27 cellular contexts compared by ENCODE assay signal in the genomic region with DNA sequence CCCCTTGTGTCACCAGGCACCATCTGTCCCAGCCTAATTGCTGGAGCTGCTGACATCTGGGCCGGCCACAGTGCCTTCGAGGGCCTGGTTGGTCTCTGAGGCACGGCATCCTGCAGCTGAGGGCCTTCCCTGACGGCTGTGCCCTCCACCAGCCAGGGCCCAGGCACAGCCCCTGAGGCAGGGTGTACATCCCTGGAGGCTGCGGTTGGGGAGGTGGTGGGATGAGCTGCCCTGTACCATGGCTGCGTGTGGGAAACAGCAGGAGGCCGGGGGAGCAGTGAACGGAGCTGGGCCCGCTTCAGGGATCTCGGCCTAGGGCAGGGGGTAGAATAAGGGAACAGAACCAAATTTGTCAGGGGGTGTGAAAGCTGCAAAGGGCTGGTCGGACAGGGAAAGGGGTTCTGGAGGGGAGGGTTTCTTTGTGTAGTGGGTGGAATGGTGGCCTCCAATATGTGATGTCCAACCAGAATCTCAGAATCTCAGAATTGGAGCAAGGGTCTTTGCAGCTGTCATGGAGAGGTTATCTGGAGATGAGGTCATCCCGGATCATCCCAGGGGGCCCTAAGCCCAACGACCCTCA.
"Had no signal": no experiment of that assay in that cellular context is flagged by ENCODE, and none has a peak within 500 bp of the region (broad histone marks: within the 10 kb centered on the region; RNA-seq: fewer than 3 reads in every experiment).

No MANE protein-coding gene starts in this region.

- H3K27ac ChIP-seq: adrenal gland, body of pancreas, colonic mucosa, parathyroid adenoma, psoas muscle, right atrium auricular region, transverse colon, uterus had no signal

- DNase-seq: activated CD4-positive, alpha-beta memory T cell treated with anti-CD3 and anti-CD28 coated beads for 36 hours; activated CD4-positive, alpha-beta T cell treated with anti-CD3 and anti-CD28 coated beads, Interleukin-2, amount 10 ng/mL, durations not matched to agents 24 days and 14 days; activated CD4-positive, CD25-positive, alpha-beta regulatory T cell treated with anti-CD3 and anti-CD28 coated beads, Interleukin-2, amount 50 U/mL, for 72 hours; activated CD8-positive, alpha-beta memory T cell treated with anti-CD3 and anti-CD28 coated beads, Interleukin-2, amount 50 U/mL, for 4 hours; activated effector memory CD4-positive, alpha-beta T cell treated with anti-CD3 and anti-CD28 coated beads, Interleukin-2, amount 50 U/mL, for 16 hours; activated naive CD4-positive, alpha-beta T cell treated with anti-CD3 and anti-CD28 coated beads for 36 hours; activated naive CD8-positive, alpha-beta T cell treated with anti-CD3 and anti-CD28 coated beads for 36 hours; activated T-cell treated with anti-CD3 and anti-CD28 coated beads, Interleukin-2, amount 50 U/mL, for 1 hour; adrenal gland; aorta; body of pancreas; colonic mucosa; effector CD8-positive, alpha-beta T cell; islet precursor cell; left ventricle myocardium superior; naive B cell; occipital lobe; psoas muscle; stimulated activated CD4-positive, alpha-beta T cell treated with anti-CD3 and anti-CD28 coated beads, Interleukin-15, amount 100 ng/mL, for 24 hours; stimulated activated CD4-positive, alpha-beta T cell treated with anti-CD3 and anti-CD28 coated beads, Interleukin-2, amount 100 ng/mL, for 24 hours; stimulated activated naive CD4-positive, alpha-beta T cell treated with Interleukin-2 at 50 U/mL for 16 hours; T-helper 1 cell; transverse colon; uterus had no signal

- H3K4me3 Mint-ChIP-seq: activated CD4-positive, alpha-beta memory T cell treated with anti-CD3 and anti-CD28 coated beads for 36 hours; activated CD4-positive, alpha-beta T cell treated with anti-CD3 and anti-CD28 coated beads, Interleukin-2, amount 10 ng/mL, durations not matched to agents 24 days and 14 days; activated naive CD4-positive, alpha-beta T cell treated with anti-CD3 and anti-CD28 coated beads for 36 hours; activated naive CD8-positive, alpha-beta T cell treated with anti-CD3 and anti-CD28 coated beads for 36 hours; activated T-helper 1 cell treated with anti-CD3 and anti-CD28 coated beads, Interleukin-12 subunit alpha, Interleukin-12 subunit beta, Interleukin-2, Interleukin-4 antibody, amounts not matched to agents 30 ng/mL and 10 ng/mL and 1 ng/mL, durations not matched to agents 14 hours and 24 hours and 36 hours; naive B cell had no signal

- H3K36me3 Mint-ChIP-seq: activated CD4-positive, alpha-beta memory T cell treated with anti-CD3 and anti-CD28 coated beads for 36 hours; activated naive CD8-positive, alpha-beta T cell treated with anti-CD3 and anti-CD28 coated beads for 36 hours; naive B cell had no signal

- H3K79me2 ChIP-seq: parathyroid adenoma had no signal

- ATAC-seq: body of pancreas, left ventricle myocardium superior, psoas muscle had no signal

- H3K27me3 ChIP-seq: adrenal gland, body of pancreas, colonic mucosa, right atrium auricular region, transverse colon, uterus had no signal

- H3K4me3 ChIP-seq: adrenal gland, body of pancreas, colonic mucosa, psoas muscle, right atrium auricular region, transverse colon, uterus had no signal

- H3K9me3 Mint-ChIP-seq: activated CD4-positive, alpha-beta memory T cell treated with anti-CD3 and anti-CD28 coated beads for 36 hours; activated CD4-positive, alpha-beta T cell treated with anti-CD3 and anti-CD28 coated beads, Interleukin-2, amount 10 ng/mL, durations not matched to agents 24 days and 14 days; activated naive CD4-positive, alpha-beta T cell treated with anti-CD3 and anti-CD28 coated beads for 36 hours; activated naive CD8-positive, alpha-beta T cell treated with anti-CD3 and anti-CD28 coated beads for 36 hours; activated T-helper 1 cell treated with anti-CD3 and anti-CD28 coated beads, Interleukin-12 subunit alpha, Interleukin-12 subunit beta, Interleukin-2, Interleukin-4 antibody, amounts not matched to agents 30 ng/mL and 10 ng/mL and 1 ng/mL, durations not matched to agents 14 hours and 24 hours and 36 hours; naive B cell had no signal

- H2AFZ ChIP-seq: parathyroid adenoma had no signal

- H3K36me3 ChIP-seq: adrenal gland, colonic mucosa, right atrium auricular region, transverse colon, uterus had no signal

- H3K9me3 ChIP-seq: adrenal gland, body of pancreas, colonic mucosa, psoas muscle, right atrium auricular region, transverse colon, uterus had no signal

- H3K27ac Mint-ChIP-seq: activated CD4-positive, alpha-beta memory T cell treated with anti-CD3 and anti-CD28 coated beads for 36 hours; activated CD4-positive, alpha-beta T cell treated with anti-CD3 and anti-CD28 coated beads, Interleukin-2, amount 10 ng/mL, durations not matched to agents 24 days and 14 days; activated naive CD4-positive, alpha-beta T cell treated with anti-CD3 and anti-CD28 coated beads for 36 hours; activated naive CD8-positive, alpha-beta T cell treated with anti-CD3 and anti-CD28 coated beads for 36 hours; activated T-helper 1 cell treated with anti-CD3 and anti-CD28 coated beads, Interleukin-12 subunit alpha, Interleukin-12 subunit beta, Interleukin-2, Interleukin-4 antibody, amounts not matched to agents 30 ng/mL and 10 ng/mL and 1 ng/mL, durations not matched to agents 14 hours and 24 hours and 36 hours; naive B cell had no signal

- H3K9ac ChIP-seq: parathyroid adenoma had no signal
